Comparison of ENCODE assay signal across 17 cellular contexts in the genomic region with DNA sequence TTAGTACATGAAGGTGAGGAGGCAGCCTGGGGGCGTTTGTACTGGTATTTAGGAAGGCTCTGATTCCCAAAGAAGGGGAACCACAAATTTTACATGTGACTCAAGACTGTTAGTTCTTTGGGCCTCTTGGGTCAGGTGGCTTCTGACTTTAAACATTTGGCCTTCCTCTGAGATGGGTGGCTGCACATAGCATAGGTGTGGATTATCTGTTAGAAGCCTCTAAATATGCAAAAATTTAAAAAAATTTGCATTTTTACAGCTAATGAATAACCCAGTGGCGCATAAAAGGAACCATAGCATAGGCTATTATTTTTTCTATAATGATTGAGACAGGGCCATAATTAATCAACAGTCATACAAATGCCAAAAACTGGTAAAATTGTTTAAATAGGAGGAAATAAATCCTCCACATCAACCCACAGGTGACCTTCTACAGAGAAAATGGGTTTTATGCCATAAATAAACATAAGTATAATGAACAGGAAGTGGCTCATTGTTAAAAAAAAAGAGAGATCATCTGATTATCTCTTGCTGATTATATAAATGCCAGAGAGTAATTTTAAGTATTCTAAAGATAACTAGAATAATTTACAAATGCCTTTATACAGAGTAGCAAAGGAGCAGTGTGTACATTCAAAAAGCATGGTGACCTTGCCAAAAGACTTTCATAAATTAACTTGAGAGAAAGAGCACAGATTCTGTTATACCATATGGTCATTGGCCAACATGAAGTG.
DNase-seq lines count a peak whose midpoint lies in the region; ATAC-seq, FAIRE-seq and TF ChIP-seq lines count a peak whose summit lies in the region.
"Had no signal": no experiment of that assay in that cellular context is flagged by ENCODE, and none has a peak within 500 bp of the region (broad histone marks: within the 10 kb centered on the region; RNA-seq: fewer than 3 reads in every experiment).

No MANE protein-coding gene starts in this region.

- H3K27me3 ChIP-seq in astrocyte (ENCODE audit: insufficient read depth, low read length) (no peaks in the 10 kb centered on the region), HAP-1 (ENCODE audit: low read depth) (no peaks in the 10 kb centered on the region), vagina (no peaks in the 10 kb centered on the region)

- H3K9me3 Mint-ChIP-seq in CD14-positive monocyte = no peaks in the 10 kb centered on the region
- peaks cover 4% of the 10 kb centered on the region for H3K9me3 Mint-ChIP-seq in astrocyte (ENCODE audit: unreplicated experiment)
- H3K9me3 Mint-ChIP-seq in mesothelial cell of epicardium = no peaks in the 10 kb centered on the region

- no peak for DNase-seq in CD14-positive monocyte (ENCODE audit: low spot score)
- no peak for DNase-seq in astrocyte (ENCODE audit: low read depth)
- DNase-seq in mesothelial cell of epicardium (ENCODE audit: low spot score in 2 of 2, unreplicated experiment in 2 of 2) = no peak
- no peak for DNase-seq in HAP-1 (ENCODE audit: low spot score in 2 of 2)
- no peak for DNase-seq in vagina (ENCODE audit: extremely low spot score in 2 of 2)
- DNase-seq in activated naive CD4-positive, alpha-beta T cell treated with Interleukin-2 at 50 U/mL for 16 hours = no peak
- DNase-seq: ACHN, COR-L47, NCI-H1436, NCI-H2081, NCI-H510A treated with DMSO at 0.1 percent for 48 hours had no signal

- no peak for TF ChIP-seq CTCF in CD14-positive monocyte (IDR thresholded peaks at IDR 0.05)
- TF ChIP-seq CTCF in astrocyte (IDR thresholded peaks at IDR 0.05; ENCODE audit: insufficient read depth, low read depth, low read length) = no peak
- TF ChIP-seq CTCF in mesothelial cell of epicardium (IDR thresholded peaks at IDR 0.05; ENCODE audit: unreplicated experiment) = no peak
- no peak for TF ChIP-seq CTCF in vagina (IDR thresholded peaks at IDR 0.05)

- H3K9me3 ChIP-seq in astrocyte (ENCODE audit: insufficient read depth, low read depth, low read length) (no peaks in the 10 kb centered on the region), HAP-1 (no peaks in the 10 kb centered on the region), vagina (no peaks in the 10 kb centered on the region)

- in situ Hi-C loops in HAP-1 (cut with MboI; ENCODE audit: low sequenced_read_pairs) = no loop called here

- H3K4me3 ChIP-seq in astrocyte (ENCODE audit: insufficient read depth, low read depth, low read length) (no peak overlapping the region), HAP-1 (no peak overlapping the region), vagina (no peak overlapping the region)

- H2AFZ ChIP-seq in astrocyte (ENCODE audit: low read depth, low read length) = no peak overlapping the region

- intact Hi-C loops in CD14-positive monocyte (cut with micrococcal nuclease) = no loop called here
- intact Hi-C loops in vagina (cut with DNase I) = no loop called here

- H3K4me2 ChIP-seq in astrocyte (ENCODE audit: low read length) = no peak overlapping the region

- H3K27me3 Mint-ChIP-seq in CD14-positive monocyte (ENCODE audit: low read depth in 3 of 3) (peaks cover 0 to 4% (median 2%) of the 10 kb centered on the region in 3 donors), astrocyte (ENCODE audit: low read depth, unreplicated experiment) (no peaks in the 10 kb centered on the region), mesothelial cell of epicardium (ENCODE audit: low read depth) (no peaks in the 10 kb centered on the region)
- H3K27me3 Mint-ChIP-seq: IgD-negative memory B cell had no signal

- no peaks in the 10 kb centered on the region for H4K20me1 ChIP-seq in astrocyte (ENCODE audit: insufficient read depth, low read length)

- ATAC-seq in HG02885 (IDR thresholded peaks at IDR 0.05; ENCODE audit: poor library complexity, unreplicated experiment) = peak; percentile 4
- ATAC-seq in HG02973 (IDR thresholded peaks at IDR 0.05; ENCODE audit: unreplicated experiment) = no peak
- ATAC-seq: HCT116 had no signal

- H3K4me3 Mint-ChIP-seq in CD14-positive monocyte = no peak overlapping the region
- H3K4me3 Mint-ChIP-seq in astrocyte (ENCODE audit: unreplicated experiment) = no peak overlapping the region
- no peak overlapping the region for H3K4me3 Mint-ChIP-seq in mesothelial cell of epicardium

- H3K9ac ChIP-seq in astrocyte (ENCODE audit: low read length) = no peak overlapping the region

- FAIRE-seq in astrocyte (lab: Jason Lieb, UNC) = peak; percentile 26
- FAIRE-seq: G401.6, GM12891 had no signal

- H3K27ac Mint-ChIP-seq in CD14-positive monocyte (peak overlapping the region in 4 of 7 donors; percentile 10 to 30 (median 20)), astrocyte (ENCODE audit: unreplicated experiment) (no peak overlapping the region), mesothelial cell of epicardium (peak overlapping the region; percentile 64)
- H3K27ac Mint-ChIP-seq: IgD-negative memory B cell had no signal

- no peak for TF ChIP-seq POLR2A in vagina (IDR thresholded peaks at IDR 0.05)

- H3K4me1 ChIP-seq in astrocyte (ENCODE audit: insufficient read depth, low read length) (no peaks in the 10 kb centered on the region), HAP-1 (no peaks in the 10 kb centered on the region), vagina (no peaks in the 10 kb centered on the region)

- no peaks in the 10 kb centered on the region for H3K79me2 ChIP-seq in astrocyte (ENCODE audit: insufficient read depth, low read length)

- H3K4me1 Mint-ChIP-seq in CD14-positive monocyte = peaks cover 9% of the 10 kb centered on the region
- H3K4me1 Mint-ChIP-seq in astrocyte (ENCODE audit: low read depth, unreplicated experiment) = no peaks in the 10 kb centered on the region
- H3K4me1 Mint-ChIP-seq in mesothelial cell of epicardium = peaks cover 47% of the 10 kb centered on the region

- no peaks in the 10 kb centered on the region for H3K36me3 Mint-ChIP-seq in CD14-positive monocyte
- H3K36me3 Mint-ChIP-seq in astrocyte (ENCODE audit: low read depth, unreplicated experiment) = no peaks in the 10 kb centered on the region
- H3K36me3 Mint-ChIP-seq in mesothelial cell of epicardium = no peaks in the 10 kb centered on the region

- H3K36me3 ChIP-seq in astrocyte (ENCODE audit: insufficient read depth, low read length) (no peaks in the 10 kb centered on the region), HAP-1 (replicated peaks) (no peaks in the 10 kb centered on the region), vagina (no peaks in the 10 kb centered on the region)

- H3K27ac ChIP-seq in astrocyte (ENCODE audit: low read depth, low read length) = no peak overlapping the region
- H3K27ac ChIP-seq in vagina = no peak overlapping the region
